Comparison of ENCODE assay signal across 1 cellular context in the genomic region with DNA sequence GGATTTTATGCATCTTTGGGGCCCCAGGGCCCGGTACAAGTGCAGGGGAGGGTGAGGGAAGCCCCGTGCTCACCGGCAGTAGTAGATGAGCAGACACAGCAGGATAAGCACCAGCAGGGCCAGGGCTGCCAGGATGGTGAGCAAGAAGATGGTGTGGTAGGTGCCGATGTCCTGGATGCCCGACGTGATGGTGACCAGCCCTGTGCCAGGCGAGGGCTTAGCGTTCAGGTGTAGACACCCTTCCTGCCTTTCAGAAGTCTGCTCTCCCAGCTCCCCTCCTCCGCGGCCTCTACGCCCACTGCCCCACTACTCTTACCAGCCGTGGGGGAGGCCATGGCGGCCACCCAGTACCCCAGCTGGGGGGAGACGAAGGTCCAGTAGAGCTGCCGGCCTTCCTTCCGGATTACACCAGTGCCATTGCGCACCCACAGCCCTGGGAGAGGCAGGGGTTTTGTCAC.
TF ChIP-seq lines count a peak whose summit lies in the region.

No MANE protein-coding gene starts in this region.

TF ChIP-seq in HepG2, 621 proteins besides CTCF, POLR2A, EP300 and RAD21:
- TF ChIP-seq ZNF768 (CRISPR knock-in tag; IDR thresholded peaks at IDR 0.05) (0 out of 2 replicates have a peak, but pooled peaks have one; percentile 15), AKAP8 (CRISPR knock-in tag; IDR thresholded peaks at IDR 0.05) (no peak), ATRX (CRISPR knock-in tag; IDR thresholded peaks at IDR 0.05; ENCODE audit: borderline replicate concordance) (no peak), ZNF7 (CRISPR knock-in tag; IDR thresholded peaks at IDR 0.05) (no peak), GZF1 (CRISPR knock-in tag; IDR thresholded peaks at IDR 0.05) (no peak), PHF8 (CRISPR knock-in tag; IDR thresholded peaks at IDR 0.05) (no peak), NCOA1 (CRISPR knock-in tag; IDR thresholded peaks at IDR 0.05) (no peak), IRX3 (CRISPR knock-in tag; IDR thresholded peaks at IDR 0.05; ENCODE audit: borderline replicate concordance, low read depth) (no peak), ZNF678 (CRISPR knock-in tag; IDR thresholded peaks at IDR 0.05) (no peak), ZNF20 (CRISPR knock-in tag; IDR thresholded peaks at IDR 0.05) (no peak), ATM (IDR thresholded peaks at IDR 0.05; ENCODE audit: borderline replicate concordance) (no peak), ZNF552 (CRISPR knock-in tag; IDR thresholded peaks at IDR 0.05; ENCODE audit: borderline replicate concordance) (0 out of 2 replicates have a peak, but pooled peaks have one; percentile 11)
- TF ChIP-seq, protein P1, sequence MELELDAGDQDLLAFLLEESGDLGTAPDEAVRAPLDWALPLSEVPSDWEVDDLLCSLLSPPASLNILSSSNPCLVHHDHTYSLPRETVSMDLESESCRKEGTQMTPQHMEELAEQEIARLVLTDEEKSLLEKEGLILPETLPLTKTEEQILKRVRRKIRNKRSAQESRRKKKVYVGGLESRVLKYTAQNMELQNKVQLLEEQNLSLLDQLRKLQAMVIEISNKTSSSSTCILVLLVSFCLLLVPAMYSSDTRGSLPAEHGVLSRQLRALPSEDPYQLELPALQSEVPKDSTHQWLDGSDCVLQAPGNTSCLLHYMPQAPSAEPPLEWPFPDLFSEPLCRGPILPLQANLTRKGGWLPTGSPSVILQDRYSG (CRISPR knock-in tag; IDR thresholded peaks at IDR 0.05): no peak
- TF ChIP-seq, protein P2, sequence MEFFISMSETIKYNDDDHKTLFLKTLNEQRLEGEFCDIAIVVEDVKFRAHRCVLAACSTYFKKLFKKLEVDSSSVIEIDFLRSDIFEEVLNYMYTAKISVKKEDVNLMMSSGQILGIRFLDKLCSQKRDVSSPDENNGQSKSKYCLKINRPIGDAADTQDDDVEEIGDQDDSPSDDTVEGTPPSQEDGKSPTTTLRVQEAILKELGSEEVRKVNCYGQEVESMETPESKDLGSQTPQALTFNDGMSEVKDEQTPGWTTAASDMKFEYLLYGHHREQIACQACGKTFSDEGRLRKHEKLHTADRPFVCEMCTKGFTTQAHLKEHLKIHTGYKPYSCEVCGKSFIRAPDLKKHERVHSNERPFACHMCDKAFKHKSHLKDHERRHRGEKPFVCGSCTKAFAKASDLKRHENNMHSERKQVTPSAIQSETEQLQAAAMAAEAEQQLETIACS (CRISPR knock-in tag; IDR thresholded peaks at IDR 0.05): no peak
- TF ChIP-seq, protein P3, sequence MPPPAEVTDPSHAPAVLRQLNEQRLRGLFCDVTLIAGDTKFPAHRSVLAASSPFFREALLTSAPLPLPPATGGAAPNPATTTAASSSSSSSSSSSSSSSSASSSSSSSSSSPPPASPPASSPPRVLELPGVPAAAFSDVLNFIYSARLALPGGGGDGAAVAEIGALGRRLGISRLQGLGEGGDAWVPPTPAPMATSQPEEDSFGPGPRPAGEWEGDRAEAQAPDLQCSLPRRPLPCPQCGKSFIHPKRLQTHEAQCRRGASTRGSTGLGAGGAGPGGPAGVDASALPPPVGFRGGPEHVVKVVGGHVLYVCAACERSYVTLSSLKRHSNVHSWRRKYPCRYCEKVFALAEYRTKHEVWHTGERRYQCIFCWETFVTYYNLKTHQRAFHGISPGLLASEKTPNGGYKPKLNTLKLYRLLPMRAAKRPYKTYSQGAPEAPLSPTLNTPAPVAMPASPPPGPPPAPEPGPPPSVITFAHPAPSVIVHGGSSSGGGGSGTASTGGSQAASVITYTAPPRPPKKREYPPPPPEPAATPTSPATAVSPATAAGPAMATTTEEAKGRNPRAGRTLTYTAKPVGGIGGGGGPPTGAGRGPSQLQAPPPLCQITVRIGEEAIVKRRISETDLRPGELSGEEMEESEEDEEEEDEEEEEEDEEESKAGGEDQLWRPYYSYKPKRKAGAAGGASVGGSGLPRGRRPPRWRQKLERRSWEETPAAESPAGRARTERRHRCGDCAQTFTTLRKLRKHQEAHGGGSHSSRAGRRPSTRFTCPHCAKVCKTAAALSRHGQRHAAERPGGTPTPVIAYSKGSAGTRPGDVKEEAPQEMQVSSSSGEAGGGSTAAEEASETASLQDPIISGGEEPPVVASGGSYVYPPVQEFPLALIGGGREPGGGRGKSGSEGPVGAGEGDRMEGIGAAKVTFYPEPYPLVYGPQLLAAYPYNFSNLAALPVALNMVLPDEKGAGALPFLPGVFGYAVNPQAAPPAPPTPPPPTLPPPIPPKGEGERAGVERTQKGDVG (CRISPR knock-in tag; IDR thresholded peaks at IDR 0.05; ENCODE audit: borderline replicate concordance): no peak
TF ChIP-seq in HepG2: peak in this region for 2.
